13 cellular contexts compared by ENCODE assay signal in genomic region chr1:230827081-230827681, GRCh38. TPM values are rescaled to one million over a fixed set of nuclear protein-coding genes. Genes with fewer than 3 reads are reported as not detected.
DNase-seq lines count a peak whose midpoint lies in the region; ATAC-seq and TF ChIP-seq lines count a peak whose summit lies in the region.
"Had no signal": no experiment of that assay in that cellular context is flagged by ENCODE, and none has a peak within 500 bp of the region (broad histone marks: within the 10 kb centered on the region; RNA-seq: fewer than 3 reads in every experiment).

No MANE protein-coding gene starts in this region.

- H3K27me3 Mint-ChIP-seq in chondrocyte (ENCODE audit: low read depth) = no peaks in the 10 kb centered on the region

- no peaks in the 10 kb centered on the region for H3K27me3 ChIP-seq in layer of hippocampus (ENCODE audit: control insufficient read depth, insufficient read depth, low read length)

- DNase-seq in NCI-H2029 treated with DMSO at 0.1 percent for 48 hours (lab: John Stamatoyannopoulos, UW) (peak; percentile 10), chondrocyte (ENCODE audit: low spot score) (peak; percentile 67), SIG-M5 treated with dmso at 0.1 percent for 504 hours (lab: John Stamatoyannopoulos, UW; ENCODE audit: unreplicated experiment) (no peak), NCI-H187 treated with DMSO at 0.1 percent for 48 hours (lab: John Stamatoyannopoulos, UW) (no peak)
- DNase-seq in stimulated activated effector memory CD8-positive, alpha-beta T cell treated with anti-CD3 and anti-CD28 coated beads, Interleukin-12 subunit alpha, Interleukin-12 subunit beta, amount 100 ng/mL, for 72 hours (ENCODE audit: low spot score in 2 of 2) = peak in 1 of 2 donors; percentile 45
- DNase-seq: activated B cell treated with CpG ODN at 0.5 μM for 24 hours; activated gamma-delta T cell; stimulated activated CD4-positive, alpha-beta T cell treated with anti-CD3 and anti-CD28 coated beads, Interleukin-12 subunit alpha, Interleukin-12 subunit beta, amount 100 ng/mL, for 4 hours; stimulated activated naive CD8-positive, alpha-beta T cell treated with anti-CD3 and anti-CD28 coated beads, Interleukin-15, Interleukin-2, amounts not matched to agents 100 U/mL and 50 U/mL, for 24 hours had no signal

- peak overlapping the region; percentile 89 for H3K27ac Mint-ChIP-seq in chondrocyte (ENCODE audit: unreplicated experiment)
- H3K27ac Mint-ChIP-seq in stimulated activated effector memory CD8-positive, alpha-beta T cell treated with anti-CD3 and anti-CD28 coated beads, Interleukin-12 subunit alpha, Interleukin-12 subunit beta, amount 100 ng/mL, for 72 hours = no peak overlapping the region
- H3K27ac Mint-ChIP-seq: activated B cell treated with CpG ODN at 0.5 μM for 24 hours had no signal

- peaks cover 1% of the 10 kb centered on the region for H3K36me3 Mint-ChIP-seq in chondrocyte (ENCODE audit: low read depth)
- no peaks in the 10 kb centered on the region for H3K36me3 Mint-ChIP-seq in stimulated activated effector memory CD8-positive, alpha-beta T cell treated with anti-CD3 and anti-CD28 coated beads, Interleukin-12 subunit alpha, Interleukin-12 subunit beta, amount 100 ng/mL, for 72 hours

- peak overlapping the region; percentile 95 for H3K27ac ChIP-seq in layer of hippocampus (ENCODE audit: low read depth, low read length)
- H3K27ac ChIP-seq: PC-9 had no signal

- H3K9me3 Mint-ChIP-seq in chondrocyte (ENCODE audit: low read depth) = no peaks in the 10 kb centered on the region
- H3K9me3 Mint-ChIP-seq in stimulated activated effector memory CD8-positive, alpha-beta T cell treated with anti-CD3 and anti-CD28 coated beads, Interleukin-12 subunit alpha, Interleukin-12 subunit beta, amount 100 ng/mL, for 72 hours = no peaks in the 10 kb centered on the region

- no peak for TF ChIP-seq CTCF in chondrocyte (IDR thresholded peaks at IDR 0.05)

- peak; percentile 27 for ATAC-seq in stimulated activated effector memory CD8-positive, alpha-beta T cell treated with anti-CD3 and anti-CD28 coated beads, Interleukin-12 subunit alpha, Interleukin-12 subunit beta, amount 100 ng/mL, for 72 hours
- ATAC-seq in GM21717 (IDR thresholded peaks at IDR 0.05; ENCODE audit: unreplicated experiment) = no peak
- no peak for ATAC-seq in HG03520 (IDR thresholded peaks at IDR 0.05; ENCODE audit: unreplicated experiment)
- ATAC-seq: stimulated activated naive CD8-positive, alpha-beta T cell treated with anti-CD3 and anti-CD28 coated beads, Interleukin-15, Interleukin-2, amounts not matched to agents 100 U/mL and 50 U/mL, for 24 hours had no signal

- no peak overlapping the region for H3K4me3 Mint-ChIP-seq in chondrocyte (ENCODE audit: unreplicated experiment)
- no peak overlapping the region for H3K4me3 Mint-ChIP-seq in stimulated activated effector memory CD8-positive, alpha-beta T cell treated with anti-CD3 and anti-CD28 coated beads, Interleukin-12 subunit alpha, Interleukin-12 subunit beta, amount 100 ng/mL, for 72 hours
- H3K4me3 Mint-ChIP-seq: activated B cell treated with CpG ODN at 0.5 μM for 24 hours had no signal

- H3K4me1 Mint-ChIP-seq in chondrocyte (ENCODE audit: low read depth) = peaks cover 81% of the 10 kb centered on the region
- no peaks in the 10 kb centered on the region for H3K4me1 Mint-ChIP-seq in stimulated activated effector memory CD8-positive, alpha-beta T cell treated with anti-CD3 and anti-CD28 coated beads, Interleukin-12 subunit alpha, Interleukin-12 subunit beta, amount 100 ng/mL, for 72 hours
- H3K4me1 Mint-ChIP-seq: activated B cell treated with CpG ODN at 0.5 μM for 24 hours had no signal

RNA-seq across cellular contexts. Expression of gene C1orf198, which starts 41.1 kb away (rescaled TPM):
- 474 to 505 TPM (median 492 TPM) in 3 replicates for total RNA-seq in chondrocyte

Comparison
In these comparisons a context has a peak if more than half of its experiments do, and no peak if none do; other contexts are left out.
1. DNase-seq: peak in NCI-H2029 treated with DMSO at 0.1 percent for 48 hours (single experiment) and chondrocyte (single experiment); none in SIG-M5 treated with dmso at 0.1 percent for 504 hours (single experiment) and NCI-H187 treated with DMSO at 0.1 percent for 48 hours (single experiment).